ENCODE assay signal across 1 cellular context in the genomic region with DNA sequence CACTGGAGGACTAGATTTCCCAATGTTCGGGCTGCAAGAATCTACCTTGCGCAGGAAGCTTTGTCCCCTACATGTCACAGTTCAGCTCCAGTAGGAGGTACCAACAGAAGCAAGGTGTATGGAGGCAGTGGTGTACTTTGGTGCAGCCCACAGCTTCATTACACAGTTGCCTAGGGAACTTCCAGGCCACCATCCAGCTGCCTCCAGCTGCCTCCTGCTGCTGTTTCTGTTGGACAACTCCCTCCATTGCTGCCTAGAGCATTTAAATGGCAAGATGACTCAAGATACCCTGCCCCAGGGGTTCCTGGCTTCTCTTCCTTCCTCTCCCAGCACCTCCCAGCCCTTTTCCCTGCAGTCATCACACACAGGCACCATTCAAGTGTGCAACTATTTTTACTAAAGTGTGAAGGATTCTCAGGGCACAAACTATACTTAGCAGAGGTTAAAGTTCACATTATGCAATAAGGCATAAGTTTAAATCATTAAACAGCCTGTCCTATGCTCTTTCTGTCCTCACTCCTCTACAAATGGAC.
TF ChIP-seq lines count a peak whose summit lies in the region.

No MANE protein-coding gene starts in this region.

TF ChIP-seq in HepG2, 621 proteins besides CTCF, POLR2A, EP300 and RAD21 (continued from another document):
- TF ChIP-seq NCOR1 (IDR thresholded peaks at IDR 0.05; ENCODE audit: borderline replicate concordance, low read length), result 0 out of 2 replicates have a peak, but pooled peaks have one; percentile 22
- 0 out of 2 replicates have a peak, but pooled peaks have one; percentile 16 for TF ChIP-seq POGZ (CRISPR knock-in tag; IDR thresholded peaks at IDR 0.05)
- no peak for TF ChIP-seq ARHGAP35 (CRISPR knock-in tag; IDR thresholded peaks at IDR 0.05; ENCODE audit: borderline replicate concordance)
- no peak for TF ChIP-seq JUNB (CRISPR knock-in tag; IDR thresholded peaks at IDR 0.05; ENCODE audit: borderline replicate concordance)
- 0 out of 2 replicates have a peak, but pooled peaks have one; percentile 17 for TF ChIP-seq FOXK1 (CRISPR knock-in tag; IDR thresholded peaks at IDR 0.05; ENCODE audit: borderline replicate concordance, low read depth)
- TF ChIP-seq RFX1 (IDR thresholded peaks at IDR 0.05), result peak; percentile 31; the same call in 1 of the 2 replicates
- TF ChIP-seq WIZ (CRISPR knock-in tag; IDR thresholded peaks at IDR 0.05), result 0 out of 2 replicates have a peak, but pooled peaks have one; percentile 59
- TF ChIP-seq SOX6 (IDR thresholded peaks at IDR 0.05), result no peak
- peak; percentile 31; the same call in 1 of the 2 replicates for TF ChIP-seq SOX6 (CRISPR knock-in tag; IDR thresholded peaks at IDR 0.05)
- TF ChIP-seq JARID2 (CRISPR knock-in tag; IDR thresholded peaks at IDR 0.05; ENCODE audit: insufficient replicate concordance), result no peak
- TF ChIP-seq CBX5 (CRISPR knock-in tag; IDR thresholded peaks at IDR 0.05; ENCODE audit: borderline replicate concordance), result 0 out of 2 replicates have a peak, but pooled peaks have one; percentile 12
- TF ChIP-seq MEIS1 (CRISPR knock-in tag; IDR thresholded peaks at IDR 0.05; ENCODE audit: borderline replicate concordance), result no peak
- peak; percentile 38; the same call in 1 of the 2 replicates for TF ChIP-seq CEBPG (CRISPR knock-in tag; IDR thresholded peaks at IDR 0.05)
- 0 out of 2 replicates have a peak, but pooled peaks have one; percentile 10 for TF ChIP-seq MIXL1 (CRISPR knock-in tag; IDR thresholded peaks at IDR 0.05)
- TF ChIP-seq HNF4A (CRISPR knock-in tag; IDR thresholded peaks at IDR 0.05), result peak; percentile 70
- no peak for TF ChIP-seq ZNF333 (CRISPR knock-in tag; IDR thresholded peaks at IDR 0.05; ENCODE audit: borderline replicate concordance)
- no peak for TF ChIP-seq SIX1 (CRISPR knock-in tag; IDR thresholded peaks at IDR 0.05; ENCODE audit: borderline replicate concordance)
- peak; percentile 62; the same call in 1 of the 2 replicates for TF ChIP-seq RFX3 (CRISPR knock-in tag; IDR thresholded peaks at IDR 0.05)
- TF ChIP-seq SAP130 (CRISPR knock-in tag; IDR thresholded peaks at IDR 0.05; ENCODE audit: low read depth), result 0 out of 2 replicates have a peak, but pooled peaks have one; percentile 9
- no peak for TF ChIP-seq GZF1 (CRISPR knock-in tag; IDR thresholded peaks at IDR 0.05)
- TF ChIP-seq, protein P1, sequence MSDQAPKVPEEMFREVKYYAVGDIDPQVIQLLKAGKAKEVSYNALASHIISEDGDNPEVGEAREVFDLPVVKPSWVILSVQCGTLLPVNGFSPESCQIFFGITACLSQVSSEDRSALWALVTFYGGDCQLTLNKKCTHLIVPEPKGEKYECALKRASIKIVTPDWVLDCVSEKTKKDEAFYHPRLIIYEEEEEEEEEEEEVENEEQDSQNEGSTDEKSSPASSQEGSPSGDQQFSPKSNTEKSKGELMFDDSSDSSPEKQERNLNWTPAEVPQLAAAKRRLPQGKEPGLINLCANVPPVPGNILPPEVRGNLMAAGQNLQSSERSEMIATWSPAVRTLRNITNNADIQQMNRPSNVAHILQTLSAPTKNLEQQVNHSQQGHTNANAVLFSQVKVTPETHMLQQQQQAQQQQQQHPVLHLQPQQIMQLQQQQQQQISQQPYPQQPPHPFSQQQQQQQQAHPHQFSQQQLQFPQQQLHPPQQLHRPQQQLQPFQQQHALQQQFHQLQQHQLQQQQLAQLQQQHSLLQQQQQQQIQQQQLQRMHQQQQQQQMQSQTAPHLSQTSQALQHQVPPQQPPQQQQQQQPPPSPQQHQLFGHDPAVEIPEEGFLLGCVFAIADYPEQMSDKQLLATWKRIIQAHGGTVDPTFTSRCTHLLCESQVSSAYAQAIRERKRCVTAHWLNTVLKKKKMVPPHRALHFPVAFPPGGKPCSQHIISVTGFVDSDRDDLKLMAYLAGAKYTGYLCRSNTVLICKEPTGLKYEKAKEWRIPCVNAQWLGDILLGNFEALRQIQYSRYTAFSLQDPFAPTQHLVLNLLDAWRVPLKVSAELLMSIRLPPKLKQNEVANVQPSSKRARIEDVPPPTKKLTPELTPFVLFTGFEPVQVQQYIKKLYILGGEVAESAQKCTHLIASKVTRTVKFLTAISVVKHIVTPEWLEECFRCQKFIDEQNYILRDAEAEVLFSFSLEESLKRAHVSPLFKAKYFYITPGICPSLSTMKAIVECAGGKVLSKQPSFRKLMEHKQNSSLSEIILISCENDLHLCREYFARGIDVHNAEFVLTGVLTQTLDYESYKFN (CRISPR knock-in tag; conservative IDR thresholded peaks at IDR 0.05), result 0 out of 2 replicates have a peak, but pooled peaks have one; percentile 4
- TF ChIP-seq, protein P2, sequence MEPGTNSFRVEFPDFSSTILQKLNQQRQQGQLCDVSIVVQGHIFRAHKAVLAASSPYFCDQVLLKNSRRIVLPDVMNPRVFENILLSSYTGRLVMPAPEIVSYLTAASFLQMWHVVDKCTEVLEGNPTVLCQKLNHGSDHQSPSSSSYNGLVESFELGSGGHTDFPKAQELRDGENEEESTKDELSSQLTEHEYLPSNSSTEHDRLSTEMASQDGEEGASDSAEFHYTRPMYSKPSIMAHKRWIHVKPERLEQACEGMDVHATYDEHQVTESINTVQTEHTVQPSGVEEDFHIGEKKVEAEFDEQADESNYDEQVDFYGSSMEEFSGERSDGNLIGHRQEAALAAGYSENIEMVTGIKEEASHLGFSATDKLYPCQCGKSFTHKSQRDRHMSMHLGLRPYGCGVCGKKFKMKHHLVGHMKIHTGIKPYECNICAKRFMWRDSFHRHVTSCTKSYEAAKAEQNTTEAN (CRISPR knock-in tag; conservative IDR thresholded peaks at IDR 0.05), result 0 out of 2 replicates have a peak, but pooled peaks have one; percentile 62
- TF ChIP-seq SALL1 (CRISPR knock-in tag; IDR thresholded peaks at IDR 0.05), result peak; percentile 18; the same call in 1 of the 2 replicates
- TF ChIP-seq SETDB1 (CRISPR knock-in tag; IDR thresholded peaks at IDR 0.05; ENCODE audit: borderline replicate concordance), result no peak
